24 cellular contexts compared by ENCODE assay signal in genomic region chr19:38488811-38489481, GRCh38.
"Had no signal": no experiment of that assay in that cellular context is flagged by ENCODE, and none has a peak within 500 bp of the region (broad histone marks: within the 10 kb centered on the region; RNA-seq: fewer than 3 reads in every experiment).

No MANE protein-coding gene starts in this region.

- ATAC-seq: effector memory CD8-positive, alpha-beta T cell; left lobe of liver; natural killer cell; right lobe of liver; stimulated activated naive CD8-positive, alpha-beta T cell treated with anti-CD3 and anti-CD28 coated beads, Interleukin-15, amount 100 ng/mL, for 72 hours had no signal

- DNase-seq: cerebellar nuclear complex; cortex of kidney; effector memory CD8-positive, alpha-beta T cell; erythroblast; esophagus squamous epithelium; foreskin melanocyte; head of caudate nucleus; kidney; mesenchymal stem cell; midbrain; natural killer cell; right lobe of liver; stimulated activated CD4-positive, alpha-beta T cell treated with anti-CD3 and anti-CD28 coated beads, Interleukin-12 subunit alpha, Interleukin-12 subunit beta, amount 100 ng/mL, for 4 hours; stimulated activated CD4-positive, alpha-beta T cell treated with anti-CD3 and anti-CD28 coated beads, Interleukin-1b, Interleukin-23, amount 100 ng/mL, for 48 hours; stimulated activated CD4-positive, alpha-beta T cell treated with anti-CD3 and anti-CD28 coated beads, Interleukin-4, amount 100 ng/mL, for 1 hour; stimulated activated CD8-positive, alpha-beta memory T cell treated with anti-CD3 and anti-CD28 coated beads, Interleukin-4, amount 100 ng/mL, for 48 hours; stimulated activated naive CD4-positive, alpha-beta T cell; stimulated activated naive CD8-positive, alpha-beta T cell treated with anti-CD3 and anti-CD28 coated beads, Interleukin-15, amount 100 ng/mL, for 72 hours; trophoblast cell had no signal

- H3K9me3 ChIP-seq: esophagus squamous epithelium, neutrophil, right lobe of liver, suprapubic skin had no signal

- H3K9ac ChIP-seq: parathyroid adenoma had no signal

- H3K4me1 ChIP-seq: esophagus squamous epithelium, parathyroid adenoma, right lobe of liver, suprapubic skin had no signal

- H3K36me3 ChIP-seq: esophagus squamous epithelium, neutrophil, right lobe of liver, suprapubic skin had no signal

- H3K4me2 ChIP-seq: smooth muscle cell had no signal

- H3K4me3 ChIP-seq: esophagus squamous epithelium, right lobe of liver, smooth muscle cell, suprapubic skin had no signal

- H2AFZ ChIP-seq: parathyroid adenoma had no signal

- H3K27me3 ChIP-seq: right lobe of liver had no signal

- H3K27ac ChIP-seq: esophagus squamous epithelium, neutrophil, parathyroid adenoma, right lobe of liver, suprapubic skin had no signal
